10 cellular contexts compared by ENCODE assay signal in genomic region chr15:67098768-67099282, GRCh38. TPM values are rescaled to one million over a fixed set of nuclear protein-coding genes. Genes with fewer than 3 reads are reported as not detected.
DNase-seq lines count a peak whose midpoint lies in the region; ATAC-seq, FAIRE-seq and TF ChIP-seq lines count a peak whose summit lies in the region.
"Had no signal": no experiment of that assay in that cellular context is flagged by ENCODE, and none has a peak within 500 bp of the region (broad histone marks: within the 10 kb centered on the region; RNA-seq: fewer than 3 reads in every experiment).

No MANE protein-coding gene starts in this region.

- in situ Hi-C loops in Panc1 (cut with HindIII; ENCODE audit: low pct_unique_long_range_greater_than_20kb, low sequenced_read_pairs): no loop called here

- no peaks in the 10 kb centered on the region for H3K9me3 Mint-ChIP-seq in neural progenitor cell

- peak overlapping the region; percentile 100 for H3K27ac ChIP-seq in Panc1 (ENCODE audit: low read length)
- no peak overlapping the region for H3K27ac ChIP-seq in neural progenitor cell

- peaks cover 100% of the 10 kb centered on the region for H3K4me1 ChIP-seq in Panc1 (ENCODE audit: control insufficient read depth, insufficient read depth, low read length)
- peaks cover 20% of the 10 kb centered on the region for H3K4me1 ChIP-seq in neural progenitor cell

- CTCF ChIA-PET in Panc1 (lab: Charles Lee): interaction anchor here (0.7 kb wide), 1 partner anchor 33 kb away, joined by 3 read pairs; the partner anchor contains the start of gene SMAD3

- intact Hi-C loops in Panc1 (cut with micrococcal nuclease; ENCODE audit: unreplicated experiment): no loop called here

- H3K4me3 Mint-ChIP-seq in neural progenitor cell: no peak overlapping the region

- H3K9me3 ChIP-seq in Panc1 (ENCODE audit: control insufficient read depth, insufficient read depth, low read depth, low read length) (no peaks in the 10 kb centered on the region), neural progenitor cell (ENCODE audit: low read depth) (no peaks in the 10 kb centered on the region)

- H2AFZ ChIP-seq in neural progenitor cell (replicated peaks): no peak overlapping the region

- no peak for FAIRE-seq in GM19239 (lab: Jason Lieb, UNC)

- H4K20me1 ChIP-seq in neural progenitor cell (ENCODE audit: low read depth): peaks cover 50% of the 10 kb centered on the region

- H3K4me3 ChIP-seq in Panc1 (ENCODE audit: low read depth in 2 of 2, low read length in 2 of 2) (peak overlapping the region in 1 of 2 experiments; percentile 19; a peak in 1 of 4 replicates), epithelial cell of esophagus (ENCODE audit: low read length) (peak overlapping the region; percentile 63), neural progenitor cell (no peak overlapping the region)

- H3K79me2 ChIP-seq in neural progenitor cell (ENCODE audit: low read depth): peaks cover 60% of the 10 kb centered on the region

- no peaks in the 10 kb centered on the region for H3K27me3 Mint-ChIP-seq in neural progenitor cell (ENCODE audit: insufficient read depth, low read depth)

- TF ChIP-seq CTCF in Panc1 (IDR thresholded peaks at IDR 0.05) (no peak), epithelial cell of esophagus (IDR thresholded peaks at IDR 0.05; ENCODE audit: insufficient read depth, low read depth, low read length, missing control alignments) (no peak), neural progenitor cell (IDR thresholded peaks at IDR 0.05) (no peak)

- peak overlapping the region; percentile 38 for H3K4me2 ChIP-seq in neural progenitor cell

- H3K36me3 Mint-ChIP-seq in neural progenitor cell: peaks cover 18% of the 10 kb centered on the region

- ATAC-seq in Panc1 (peak; percentile 4; the same call in 1 of the 2 replicates), HG02798 (IDR thresholded peaks at IDR 0.05; ENCODE audit: poor library complexity, unreplicated experiment) (no peak)

- peaks cover 9% of the 10 kb centered on the region for H3F3A ChIP-seq in neural progenitor cell (ENCODE audit: low read depth)

- POLR2A ChIA-PET in Panc1 (lab: Charles Lee): interaction anchor here (0.6 to 1.4 kb wide), 3 partner anchors 8 to 80 kb away, joined by 3 to 7 read pairs (median 4); no protein-coding TSS in a partner anchor

- H3K36me3 ChIP-seq in Panc1 (ENCODE audit: control insufficient read depth, insufficient read depth, low read length) (peaks cover 14% of the 10 kb centered on the region; the same call in 1 of the 2 replicates), neural progenitor cell (no peaks in the 10 kb centered on the region)

- H3K4me1 Mint-ChIP-seq in neural progenitor cell: peaks cover 28% of the 10 kb centered on the region

- DNase-seq in CD1c-positive myeloid dendritic cell (ENCODE audit: extremely low spot score) (peak; percentile 72), Panc1 (ENCODE audit: low read depth, low spot score) (no peak), epithelial cell of esophagus (ENCODE audit: low read depth) (peak; percentile 41), neural progenitor cell (ENCODE audit: low spot score) (no peak), GM19239 (ENCODE audit: insufficient read length, low spot score) (no peak), COR-L47 (lab: John Stamatoyannopoulos, UW) (no peak), 8988T (no peak)
- DNase-seq: activated CD8-positive, alpha-beta memory T cell treated with anti-CD3 and anti-CD28 coated beads, Interleukin-2, amount 50 U/mL, for 48 hours; NCI-H2081 treated with DMSO at 0.1 percent for 48 hours had no signal

- no peaks in the 10 kb centered on the region for H3K27me3 ChIP-seq in Panc1 (ENCODE audit: control insufficient read depth, insufficient read depth, low read length)
- no peaks in the 10 kb centered on the region for H3K27me3 ChIP-seq in neural progenitor cell

- BruUV-seq in Panc1 (replicated peaks; lab: Mats Ljungman, UMichigan): TSS peak; percentile 9

- H3K27ac Mint-ChIP-seq in neural progenitor cell: peak overlapping the region; percentile 21

- no peak overlapping the region for H3K9ac ChIP-seq in neural progenitor cell

RNA-seq across cellular contexts. Expression of gene SMAD3, which starts 33.4 kb away (rescaled TPM):
- total RNA-seq in Panc1 (2021; ENCODE audit: unreplicated experiment) (394 TPM), neural progenitor cell (ENCODE audit: low replicate concordance) (12.5 and 14.3 TPM in 2 replicates)
- polyA plus RNA-seq in Panc1 (2012; ENCODE audit: insufficient read length): 255 TPM

Comparison
In these comparisons a context has a peak if more than half of its experiments do, and no peak if none do; other contexts are left out.
1. DNase-seq: peak in CD1c-positive myeloid dendritic cell (single experiment) and epithelial cell of esophagus (single experiment); none in Panc1 (single experiment), neural progenitor cell (single experiment), GM19239 (single experiment), COR-L47 (single experiment) and 8988T (single experiment).
2. RNA of gene SMAD3, which starts 33.4 kb away (total RNA-seq): 394 TPM in Panc1 (single experiment); 12.5 to 14.3 TPM in neural progenitor cell; every median in the first group is over 10 times any median in the second.